Comparison of ENCODE assay signal across 9 cellular contexts in the genomic region with DNA sequence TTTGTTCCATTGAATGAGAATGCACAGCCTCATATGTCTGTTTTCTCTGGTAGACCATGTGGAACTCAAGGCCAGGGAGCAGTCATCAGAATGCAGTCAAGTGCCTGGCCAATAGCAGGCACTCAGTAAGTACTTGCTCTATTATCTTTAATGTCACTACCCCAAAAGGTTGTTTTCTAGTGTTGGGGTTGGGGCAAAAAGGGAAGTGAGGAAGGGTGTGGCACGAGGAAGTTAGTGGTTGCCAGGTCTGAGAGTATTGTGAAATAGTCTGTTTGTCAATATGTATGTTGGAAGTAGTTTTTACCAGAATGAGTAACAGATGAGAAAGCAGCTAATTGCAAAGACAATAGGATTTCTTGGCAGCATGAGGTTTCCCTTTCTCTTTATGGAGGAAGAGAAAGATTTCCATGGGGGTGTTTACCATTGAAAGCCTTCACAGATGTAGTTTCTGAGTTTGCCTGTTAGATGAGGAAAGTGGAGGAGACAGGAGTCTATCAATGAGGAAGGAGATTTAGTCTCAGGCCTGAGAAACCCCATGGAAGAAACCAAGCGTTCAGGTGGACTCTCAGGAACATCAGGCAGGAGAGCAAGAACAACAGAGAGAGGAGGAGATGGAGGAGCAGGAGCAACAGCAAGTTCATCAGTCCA. TPM values are rescaled to one million over a fixed set of nuclear protein-coding genes. Genes with fewer than 3 reads are reported as not detected.
DNase-seq lines count a peak whose midpoint lies in the region; ATAC-seq and TF ChIP-seq lines count a peak whose summit lies in the region.
"Had no signal": no experiment of that assay in that cellular context is flagged by ENCODE, and none has a peak within 500 bp of the region (broad histone marks: within the 10 kb centered on the region; RNA-seq: fewer than 3 reads in every experiment).

No MANE protein-coding gene starts in this region.

- CTCF ChIA-PET in SK-N-SH (lab: Yijun Ruan, JAX): interaction anchor here (1.1 to 4.0 kb wide), 3 partner anchors 7 to 213 kb away, joined by 3 to 64 read pairs (median 22); no protein-coding TSS in a partner anchor

- no peaks in the 10 kb centered on the region for H3F3A ChIP-seq in SK-N-SH (replicated peaks; ENCODE audit: insufficient read depth)

- no peak overlapping the region for H2AFZ ChIP-seq in SK-N-SH (ENCODE audit: low read depth)

- no peak overlapping the region for H3K4me3 ChIP-seq in thymus (ENCODE audit: low read length)
- no peak overlapping the region for H3K4me3 ChIP-seq in SK-N-SH (ENCODE audit: low read depth in 2 of 2, low read length in 1 of 2)

- POLR2A ChIA-PET in SK-N-SH (lab: Yijun Ruan, JAX): interaction anchor here (0.6 kb wide), 1 partner anchor 33 kb away, joined by 3 read pairs; no protein-coding TSS in a partner anchor

- TF ChIP-seq EP300 in SK-N-SH (IDR thresholded peaks at IDR 0.05; ENCODE audit: borderline replicate concordance in 1 of 2, low read depth in 1 of 2, low read length in 1 of 2): no peak

- H3K4me1 ChIP-seq in thymus (ENCODE audit: control insufficient read depth, insufficient read depth, low read length) (peaks cover 4% of the 10 kb centered on the region), SK-N-SH (ENCODE audit: control insufficient read depth in 1 of 2, insufficient read depth in 2 of 2, low read depth in 1 of 2, low read length in 1 of 2) (no peaks in the 10 kb centered on the region)

- H4K20me1 ChIP-seq in SK-N-SH (ENCODE audit: insufficient read depth): no peaks in the 10 kb centered on the region

- 62% methylated on average over 2 of the region's 2 CpGs for WGBS in thymus
- WGBS in SK-N-SH (ENCODE audit: low lambda C conversion rate): 74% methylated on average over 2 of the region's 2 CpGs

- H3K27ac ChIP-seq in thymus (ENCODE audit: low read depth): peak overlapping the region; percentile 61
- H3K27ac ChIP-seq in SK-N-SH (ENCODE audit: low read depth in 2 of 2, low read length in 1 of 2): no peak overlapping the region
- H3K27ac ChIP-seq: 22Rv1 had no signal

- H3K27me3 ChIP-seq in thymus (ENCODE audit: control insufficient read depth, insufficient read depth): no peaks in the 10 kb centered on the region
- no peaks in the 10 kb centered on the region for H3K27me3 ChIP-seq in SK-N-SH (ENCODE audit: insufficient read depth)

- H3K36me3 ChIP-seq in thymus (ENCODE audit: control insufficient read depth, insufficient read depth): peaks cover 46% of the 10 kb centered on the region
- H3K36me3 ChIP-seq in SK-N-SH (replicated peaks in 1 of 2; ENCODE audit: control insufficient read depth in 1 of 2, insufficient read depth in 2 of 2, low read length in 1 of 2): no peaks in the 10 kb centered on the region

- peak; percentile 30 for DNase-seq in DMS153 (lab: John Stamatoyannopoulos, UW)
- DNase-seq in DMS153 treated with DMSO at 0.1 percent for 48 hours (lab: John Stamatoyannopoulos, UW; ENCODE audit: unreplicated experiment): no peak
- peak; percentile 65 for DNase-seq in RPMI8226
- peak; percentile 47 for DNase-seq in fibroblast of gingiva (ENCODE audit: low read depth)
- no peak for DNase-seq in NCI-H146 (lab: John Stamatoyannopoulos, UW)
- DNase-seq in SK-N-SH: no peak

- H3K9me2 ChIP-seq in SK-N-SH: no peaks in the 10 kb centered on the region

- TF ChIP-seq RAD21 in SK-N-SH (IDR thresholded peaks at IDR 0.05; ENCODE audit: low read length): no peak

- ATAC-seq in HG02943 (IDR thresholded peaks at IDR 0.05; ENCODE audit: low read depth, unreplicated experiment): peak; percentile 67

- no peaks in the 10 kb centered on the region for H3K79me2 ChIP-seq in SK-N-SH (ENCODE audit: insufficient read depth)

- TF ChIP-seq CTCF in SK-N-SH (IDR thresholded peaks at IDR 0.05): no peak

- H3K9ac ChIP-seq in SK-N-SH: no peak overlapping the region

- H3K4me2 ChIP-seq in SK-N-SH: no peak overlapping the region

- H3K9me3 ChIP-seq in thymus (ENCODE audit: control insufficient read depth): no peaks in the 10 kb centered on the region
- no peaks in the 10 kb centered on the region for H3K9me3 ChIP-seq in SK-N-SH

TF ChIP-seq in SK-N-SH, 30 proteins besides CTCF, POLR2A, EP300 and RAD21:
- no peak for TF ChIP-seq NRF1 (IDR thresholded peaks at IDR 0.05; ENCODE audit: low read depth, low read length)
- no peak for TF ChIP-seq GATA2 (CRISPR knock-in tag; IDR thresholded peaks at IDR 0.05)

RNA-seq across cellular contexts. Expression of a gene that starts 59.6 kb away (rescaled TPM):
- polyA plus RNA-seq in thymus (0.21 TPM), SK-N-SH (2012; rRNA removed) (not detected in 2 replicates)
- polyA plus RNA-seq in SK-N-SH (2012; cell fraction: cytosol; rRNA removed): not detected in 2 replicates
- polyA plus RNA-seq in SK-N-SH (2012; cell fraction: nucleus; rRNA removed): not detected in 2 replicates

Comparison
In these comparisons a context has a peak if more than half of its experiments do, and no peak if none do; other contexts are left out.
1. DNase-seq: peak in DMS153 (single experiment), RPMI8226 (single experiment) and fibroblast of gingiva (single experiment); none in DMS153 treated with DMSO at 0.1 percent for 48 hours (single experiment), NCI-H146 (single experiment) and SK-N-SH (single experiment).